Comparison of ENCODE assay signal across 1 cellular context in the genomic region with DNA sequence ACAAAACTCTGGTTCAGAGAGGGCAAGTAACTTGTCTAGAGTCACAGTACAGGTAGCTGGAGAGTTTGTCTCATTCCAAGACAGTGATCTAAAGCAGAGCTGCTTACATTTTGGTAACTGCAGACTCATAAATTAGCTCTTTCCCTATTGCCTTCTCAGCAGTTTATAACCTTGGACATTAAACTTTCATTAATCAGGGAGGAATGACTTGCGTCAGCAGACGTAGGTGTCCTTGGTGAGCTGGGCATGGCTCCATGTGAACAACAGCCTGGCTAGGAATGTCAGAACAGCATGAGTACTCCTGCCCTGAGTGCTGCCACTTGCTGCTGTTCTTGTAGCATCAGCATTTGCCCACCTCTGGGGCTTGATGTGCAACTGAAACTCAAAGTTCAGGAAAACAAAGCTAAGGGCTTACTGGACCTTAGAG.
TF ChIP-seq lines count a peak whose summit lies in the region.

No MANE protein-coding gene starts in this region.

TF ChIP-seq in HepG2, 621 proteins besides CTCF, POLR2A, EP300 and RAD21 (continued from another document):
- TF ChIP-seq, protein P1, sequence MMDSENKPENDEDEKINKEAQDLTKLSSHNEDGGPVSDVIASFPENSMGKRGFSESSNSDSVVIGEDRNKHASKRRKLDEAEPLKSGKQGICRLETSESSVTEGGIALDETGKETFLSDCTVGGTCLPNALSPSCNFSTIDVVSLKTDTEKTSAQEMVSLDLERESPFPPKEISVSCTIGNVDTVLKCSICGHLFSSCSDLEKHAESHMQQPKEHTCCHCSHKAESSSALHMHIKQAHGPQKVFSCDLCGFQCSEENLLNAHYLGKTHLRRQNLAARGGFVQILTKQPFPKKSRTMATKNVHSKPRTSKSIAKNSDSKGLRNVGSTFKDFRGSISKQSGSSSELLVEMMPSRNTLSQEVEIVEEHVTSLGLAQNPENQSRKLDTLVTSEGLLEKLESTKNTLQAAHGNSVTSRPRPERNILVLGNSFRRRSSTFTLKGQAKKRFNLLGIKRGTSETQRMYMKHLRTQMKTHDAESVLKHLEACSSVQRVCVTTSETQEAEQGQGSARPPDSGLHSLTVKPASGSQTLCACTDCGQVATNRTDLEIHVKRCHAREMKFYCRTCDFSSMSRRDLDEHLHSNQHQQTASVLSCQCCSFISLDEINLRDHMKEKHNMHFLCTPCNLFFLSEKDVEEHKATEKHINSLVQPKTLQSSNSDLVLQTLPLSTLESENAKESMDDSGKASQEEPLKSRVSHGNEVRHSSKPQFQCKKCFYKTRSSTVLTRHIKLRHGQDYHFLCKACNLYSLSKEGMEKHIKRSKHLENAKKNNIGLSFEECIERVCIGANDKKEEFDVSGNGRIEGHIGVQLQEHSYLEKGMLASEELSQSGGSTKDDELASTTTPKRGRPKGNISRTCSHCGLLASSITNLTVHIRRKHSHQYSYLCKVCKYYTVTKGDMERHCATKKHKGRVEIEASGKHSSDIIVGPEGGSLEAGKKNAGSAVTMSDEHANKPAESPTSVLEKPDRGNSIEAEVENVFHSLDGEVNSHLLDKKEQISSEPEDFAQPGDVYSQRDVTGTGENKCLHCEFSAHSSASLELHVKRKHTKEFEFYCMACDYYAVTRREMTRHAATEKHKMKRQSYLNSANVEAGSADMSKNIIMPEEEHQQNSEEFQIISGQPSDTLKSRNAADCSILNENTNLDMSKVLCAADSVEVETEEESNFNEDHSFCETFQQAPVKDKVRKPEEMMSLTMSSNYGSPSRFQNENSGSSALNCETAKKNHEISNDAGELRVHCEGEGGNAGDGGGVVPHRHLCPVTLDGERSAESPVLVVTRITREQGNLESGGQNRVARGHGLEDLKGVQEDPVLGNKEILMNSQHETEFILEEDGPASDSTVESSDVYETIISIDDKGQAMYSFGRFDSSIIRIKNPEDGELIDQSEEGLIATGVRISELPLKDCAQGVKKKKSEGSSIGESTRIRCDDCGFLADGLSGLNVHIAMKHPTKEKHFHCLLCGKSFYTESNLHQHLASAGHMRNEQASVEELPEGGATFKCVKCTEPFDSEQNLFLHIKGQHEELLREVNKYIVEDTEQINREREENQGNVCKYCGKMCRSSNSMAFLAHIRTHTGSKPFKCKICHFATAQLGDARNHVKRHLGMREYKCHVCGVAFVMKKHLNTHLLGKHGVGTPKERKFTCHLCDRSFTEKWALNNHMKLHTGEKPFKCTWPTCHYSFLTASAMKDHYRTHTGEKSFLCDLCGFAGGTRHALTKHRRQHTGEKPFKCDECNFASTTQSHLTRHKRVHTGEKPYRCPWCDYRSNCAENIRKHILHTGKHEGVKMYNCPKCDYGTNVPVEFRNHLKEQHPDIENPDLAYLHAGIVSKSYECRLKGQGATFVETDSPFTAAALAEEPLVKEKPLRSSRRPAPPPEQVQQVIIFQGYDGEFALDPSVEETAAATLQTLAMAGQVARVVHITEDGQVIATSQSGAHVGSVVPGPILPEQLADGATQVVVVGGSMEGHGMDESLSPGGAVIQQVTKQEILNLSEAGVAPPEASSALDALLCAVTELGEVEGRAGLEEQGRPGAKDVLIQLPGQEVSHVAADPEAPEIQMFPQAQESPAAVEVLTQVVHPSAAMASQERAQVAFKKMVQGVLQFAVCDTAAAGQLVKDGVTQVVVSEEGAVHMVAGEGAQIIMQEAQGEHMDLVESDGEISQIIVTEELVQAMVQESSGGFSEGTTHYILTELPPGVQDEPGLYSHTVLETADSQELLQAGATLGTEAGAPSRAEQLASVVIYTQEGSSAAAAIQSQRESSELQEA (CRISPR knock-in tag; IDR thresholded peaks at IDR 0.05; ENCODE audit: not compliant biosample characterization) = no peak
- TF ChIP-seq NCOA2 (CRISPR knock-in tag; IDR thresholded peaks at IDR 0.05) = peak; percentile 64
- TF ChIP-seq ZNF451 (CRISPR knock-in tag; IDR thresholded peaks at IDR 0.05) = peak; percentile 72; the same call in 1 of the 2 replicates
- TF ChIP-seq HOXA3 (CRISPR knock-in tag; IDR thresholded peaks at IDR 0.05) = peak; percentile 36; the same call in 1 of the 2 replicates
